ENCODE assay signal across 8 cellular contexts in the genomic region with DNA sequence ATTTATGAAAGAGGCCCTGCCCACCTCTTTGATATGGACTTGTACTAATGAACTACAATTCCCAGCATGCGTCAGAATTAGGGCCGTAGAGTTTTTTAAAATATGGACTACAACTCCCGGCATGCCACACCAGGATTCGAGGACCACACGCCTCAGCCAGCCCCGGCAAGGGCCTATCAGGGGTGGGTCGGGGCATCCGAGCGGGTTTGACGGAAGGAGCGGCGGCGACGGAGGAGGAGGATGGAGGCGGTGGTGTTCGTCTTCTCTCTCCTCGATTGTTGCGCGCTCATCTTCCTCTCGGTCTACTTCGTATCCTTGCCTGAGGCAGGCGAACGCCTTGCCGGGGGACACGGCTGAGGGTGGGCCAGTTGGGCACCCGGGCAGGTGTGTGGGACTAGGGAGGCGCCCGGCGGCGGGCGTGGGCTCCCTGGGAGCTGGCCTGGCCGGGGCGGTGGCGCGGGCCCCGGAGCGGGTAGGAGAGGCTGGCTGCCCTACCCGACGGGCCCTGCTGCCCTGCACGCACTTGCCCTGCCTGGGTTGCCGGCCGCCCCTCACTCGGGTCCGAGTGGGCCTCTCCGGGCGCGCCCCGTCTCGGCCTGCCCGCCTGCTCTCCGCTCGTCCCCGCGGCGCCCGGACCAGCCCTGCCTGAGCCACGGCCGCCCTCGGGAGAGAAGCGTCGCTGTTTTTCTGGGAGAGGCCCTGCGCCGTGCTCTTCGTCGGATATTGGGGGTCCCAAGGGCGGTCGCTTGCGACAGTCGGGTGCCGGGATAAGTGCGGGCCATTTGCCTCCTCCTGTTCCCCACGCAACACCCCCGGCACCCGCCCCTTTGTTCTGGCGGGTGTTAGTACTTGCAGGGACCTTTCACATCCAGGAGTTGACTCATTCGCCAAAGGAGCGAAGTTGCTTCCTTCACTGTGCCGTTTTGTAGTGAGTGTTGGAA. TPM values are rescaled to one million over a fixed set of nuclear protein-coding genes. Genes with fewer than 3 reads are reported as not detected.
A peak's percentile ranks its signal among the peaks of the same experiment; 100 is the strongest.
DNase-seq lines count a peak whose midpoint lies in the region; ATAC-seq, FAIRE-seq and TF ChIP-seq lines count a peak whose summit lies in the region.

A gene (plus strand): TSS at position 195 of the 941 bp plus-strand sequence. CDS start 46 bp downstream, at position 241.

- in situ Hi-C loops in HepG2 (cut with HindIII; ENCODE audit: extremely low pct_ligation_motif_present, low pct_unique_long_range_greater_than_20kb) = no loop called here

- WGBS in HepG2 (ENCODE audit: low lambda C conversion rate) = 2% methylated on average over 27 of the region's 78 CpGs

- H3K79me2 ChIP-seq in HepG2 (ENCODE audit: insufficient read depth, low read length) = peaks cover 32% of the 10 kb centered on the region

- peak within 1 kb of the TSS; percentile 88 for H3K4me2 ChIP-seq in HepG2 (ENCODE audit: low read depth, low read length)

- POLR2A ChIA-PET in HepG2 (lab: Yijun Ruan, JAX) = interaction anchor here (1.9 kb wide), 1 partner anchor 27 kb away, joined by 5 read pairs; a partner anchor contains a TSS

- H3K4me1 ChIP-seq in HepG2 (ENCODE audit: insufficient read depth, low read length) = peaks cover 43% of the 10 kb centered on the region

- peak within 1 kb of the TSS; percentile 71 to 95 (median 90) for H3K4me3 ChIP-seq in HepG2 (replicated peaks in 1 of 3; ENCODE audit: insufficient read depth in 1 of 3, low read depth in 2 of 3, low read length in 3 of 3)

- intact Hi-C loops in HepG2 (cut with micrococcal nuclease; ENCODE audit: unreplicated experiment) = loop anchor here (5.0 kb wide), 1 partner anchor 100 kb away; no protein-coding TSS in a partner anchor

- TSS peak; percentile 67 for BruUV-seq in HepG2 (replicated peaks; lab: Mats Ljungman, UMichigan)

- TF ChIP-seq CTCF in HepG2 (CRISPR knock-in tag; IDR thresholded peaks at IDR 0.05) = no peak

- peak within 1 kb of the TSS; percentile 72 for H3K9ac ChIP-seq in HepG2 (ENCODE audit: insufficient read depth, low read depth, low read length)

- 0 out of 2 replicates have a peak, but pooled peaks cover 2% of the 10 kb centered on the region for H4K20me1 ChIP-seq in HepG2 (ENCODE audit: insufficient read depth, low read length)

- DNase-seq in C1 segment of cervical spinal cord (lab: John Stamatoyannopoulos, UW) (peak; percentile 38 to 95 (median 82)), NCI-H748 treated with DMSO at 0.1 percent for 48 hours (lab: John Stamatoyannopoulos, UW) (peak; percentile 49), dermis microvascular lymphatic vessel endothelial cell (ENCODE audit: low read depth in 2 of 2) (peak; percentile 89 to 96), HepG2 (ENCODE audit: low spot score) (peak; percentile 88)
- peak; percentile 86 to 87 for DNase-seq in activated CD4-positive, alpha-beta T cell treated with anti-CD3 and anti-CD28 coated beads, Interleukin-2, amount 50 U/mL, for 4 hours
- DNase-seq in stimulated activated CD4-positive, alpha-beta T cell treated with anti-CD3 and anti-CD28 coated beads, Interleukin-4, amount 100 ng/mL, for 1 hour = peak; percentile 88

- no peak within 1 kb of the TSS for H2AFZ ChIP-seq in HepG2 (ENCODE audit: low read length)

- ATAC-seq in GM19372 (IDR thresholded peaks at IDR 0.05; ENCODE audit: low read depth, unreplicated experiment) = peak; percentile 97
- peak; percentile 92 for ATAC-seq in HG03558 (IDR thresholded peaks at IDR 0.05; ENCODE audit: extremely low read depth, unreplicated experiment)
- peak; percentile 98 for ATAC-seq in HepG2

- TF ChIP-seq RAD21 in HepG2 (CRISPR knock-in tag; IDR thresholded peaks at IDR 0.05) = peak; percentile 50; the same call in 1 of the 2 replicates

- TF ChIP-seq POLR2A in HepG2 (IDR thresholded peaks at IDR 0.05; ENCODE audit: insufficient read depth in 1 of 2, low read depth in 2 of 2, low read length in 2 of 2) = peak; percentile 76 to 91

- FAIRE-seq in HepG2 (lab: Jason Lieb, UNC) = peak; percentile 44

- H3K36me3 ChIP-seq in HepG2 (replicated peaks in 1 of 2; ENCODE audit: control insufficient read depth in 1 of 2, insufficient read depth in 2 of 2, low read length in 2 of 2) = no peaks in the 10 kb centered on the region

- no peak for TF ChIP-seq EP300 in HepG2 (IDR thresholded peaks at IDR 0.05; ENCODE audit: low read depth in 2 of 2, low read length in 2 of 2)
- no peak for TF ChIP-seq EP300 in HepG2 (CRISPR knock-in tag; IDR thresholded peaks at IDR 0.05; ENCODE audit: borderline replicate concordance)

- CTCF ChIA-PET in HepG2 (lab: Yijun Ruan, JAX; ENCODE audit: low intra/inter-chr PET ratio, low total read pairs) = no interaction called here

- H3K9me3 ChIP-seq in HepG2 (ENCODE audit: low read length) = no peaks in the 10 kb centered on the region

- peak within 1 kb of the TSS; percentile 43 for H3K27ac ChIP-seq in HepG2 (ENCODE audit: extremely low read length, insufficient read depth, low read length)

- H3K27me3 ChIP-seq in HepG2 (ENCODE audit: control insufficient read depth in 1 of 2, insufficient read depth in 2 of 2, low read length in 2 of 2) = no peaks in the 10 kb centered on the region; a peak in 1 of 5 replicates

TF ChIP-seq in HepG2, 621 proteins besides CTCF, POLR2A, EP300 and RAD21 (continues in another document):
- TF ChIP-seq ZMYM3 (CRISPR knock-in tag; IDR thresholded peaks at IDR 0.05) = no peak
- TF ChIP-seq ISL2 (CRISPR knock-in tag; IDR thresholded peaks at IDR 0.05) = no peak; the same call in 1 of the 2 replicates
- peak; percentile 66; the same call in 1 of the 2 replicates for TF ChIP-seq ARHGAP35 (CRISPR knock-in tag; IDR thresholded peaks at IDR 0.05; ENCODE audit: borderline replicate concordance)
- TF ChIP-seq, protein P1, sequence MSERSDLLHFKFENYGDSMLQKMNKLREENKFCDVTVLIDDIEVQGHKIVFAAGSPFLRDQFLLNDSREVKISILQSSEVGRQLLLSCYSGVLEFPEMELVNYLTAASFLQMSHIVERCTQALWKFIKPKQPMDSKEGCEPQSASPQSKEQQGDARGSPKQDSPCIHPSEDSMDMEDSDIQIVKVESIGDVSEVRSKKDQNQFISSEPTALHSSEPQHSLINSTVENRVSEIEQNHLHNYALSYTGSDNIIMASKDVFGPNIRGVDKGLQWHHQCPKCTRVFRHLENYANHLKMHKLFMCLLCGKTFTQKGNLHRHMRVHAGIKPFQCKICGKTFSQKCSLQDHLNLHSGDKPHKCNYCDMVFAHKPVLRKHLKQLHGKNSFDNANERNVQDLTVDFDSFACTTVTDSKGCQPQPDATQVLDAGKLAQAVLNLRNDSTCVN (CRISPR knock-in tag; IDR thresholded peaks at IDR 0.05; ENCODE audit: borderline replicate concordance) = no peak
- peak; percentile 76 for TF ChIP-seq NFYC (CRISPR knock-in tag; IDR thresholded peaks at IDR 0.05)
- TF ChIP-seq ATF7 (IDR thresholded peaks at IDR 0.05) = no peak
- no peak for TF ChIP-seq ATF7 (CRISPR knock-in tag; IDR thresholded peaks at IDR 0.05)
- TF ChIP-seq, protein P2, sequence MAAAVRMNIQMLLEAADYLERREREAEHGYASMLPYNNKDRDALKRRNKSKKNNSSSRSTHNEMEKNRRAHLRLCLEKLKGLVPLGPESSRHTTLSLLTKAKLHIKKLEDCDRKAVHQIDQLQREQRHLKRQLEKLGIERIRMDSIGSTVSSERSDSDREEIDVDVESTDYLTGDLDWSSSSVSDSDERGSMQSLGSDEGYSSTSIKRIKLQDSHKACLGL (CRISPR knock-in tag; IDR thresholded peaks at IDR 0.05) = no peak
- TF ChIP-seq PHF21A (CRISPR knock-in tag; IDR thresholded peaks at IDR 0.05) = 0 out of 2 replicates have a peak, but pooled peaks have one; percentile 22
- 0 out of 2 replicates have a peak, but pooled peaks have one; percentile 33 for TF ChIP-seq KLF6 (CRISPR knock-in tag; IDR thresholded peaks at IDR 0.05)
- no peak for TF ChIP-seq PAWR (CRISPR knock-in tag; IDR thresholded peaks at IDR 0.05; ENCODE audit: borderline replicate concordance)
- TF ChIP-seq, protein P3, sequence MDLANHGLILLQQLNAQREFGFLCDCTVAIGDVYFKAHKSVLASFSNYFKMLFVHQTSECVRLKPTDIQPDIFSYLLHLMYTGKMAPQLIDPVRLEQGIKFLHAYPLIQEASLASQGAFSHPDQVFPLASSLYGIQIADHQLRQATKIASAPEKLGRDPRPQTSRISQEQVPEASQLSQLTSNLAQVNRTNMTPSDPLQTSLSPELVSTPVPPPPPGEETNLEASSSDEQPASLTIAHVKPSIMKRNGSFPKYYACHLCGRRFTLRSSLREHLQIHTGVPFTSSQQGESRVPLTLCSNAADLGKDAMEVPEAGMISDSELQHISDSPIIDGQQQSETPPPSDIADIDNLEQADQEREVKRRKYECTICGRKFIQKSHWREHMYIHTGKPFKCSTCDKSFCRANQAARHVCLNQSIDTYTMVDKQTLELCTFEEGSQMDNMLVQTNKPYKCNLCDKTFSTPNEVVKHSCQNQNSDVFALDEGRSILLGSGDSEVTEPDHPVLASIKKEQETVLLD (CRISPR knock-in tag; IDR thresholded peaks at IDR 0.05; ENCODE audit: low read depth) = no peak
- 0 out of 2 replicates have a peak, but pooled peaks have one; percentile 18 for TF ChIP-seq GTF3A (CRISPR knock-in tag; conservative IDR thresholded peaks at IDR 0.05)

RNA-seq across cellular contexts. Expression of the gene that starts here (rescaled TPM):
- total RNA-seq in dermis microvascular lymphatic vessel endothelial cell (113 and 117 TPM in 2 replicates), HepG2 (2016; rRNA removed; fragmentation: Illumina TruSeq; extraction: Trizol) (30.3 and 51.8 TPM in 2 replicates)
- 22.2 and 22.5 TPM in 2 replicates for total RNA-seq in HepG2 (2016; cell fraction: cytosol; rRNA removed; fragmentation: Illumina TruSeq; extraction: Trizol; ENCODE audit: low read depth)
- 35.5 and 50.0 TPM in 2 replicates for total RNA-seq in HepG2 (2016; cell fraction: insoluble cytoplasmic fraction; rRNA removed; fragmentation: Illumina TruSeq; extraction: Trizol)
- total RNA-seq in HepG2 (2016; cell fraction: membrane; rRNA removed; fragmentation: Illumina TruSeq; extraction: Trizol) = 23.2 and 27.4 TPM in 2 replicates
- total RNA-seq in HepG2 (2016; cell fraction: nucleus; rRNA removed; fragmentation: Illumina TruSeq; extraction: Trizol) = 36.2 and 41.0 TPM in 2 replicates
- polyA plus RNA-seq in HepG2 (2011; rRNA removed) = 50.4 and 52.9 TPM in 2 replicates
- 35.6 and 59.3 TPM in 2 replicates for polyA plus RNA-seq in HepG2 (2011; cell fraction: cytosol; rRNA removed)
- polyA plus RNA-seq in HepG2 (2011; cell fraction: nucleus; rRNA removed) = 15.6 and 17.8 TPM in 2 replicates
- 43.8 and 59.5 TPM in 2 replicates for polyA plus RNA-seq in HepG2 (2012)
- polyA plus RNA-seq in HepG2 (2016; cell fraction: cytosol; fragmentation: Illumina TruSeq; extraction: Trizol; ENCODE audit: low read depth) = 22.0 and 24.7 TPM in 2 replicates
- polyA plus RNA-seq in HepG2 (2016; cell fraction: insoluble cytoplasmic fraction; fragmentation: Illumina TruSeq; extraction: Trizol; ENCODE audit: low read depth) = 31.4 and 34.0 TPM in 2 replicates
- 22.1 and 23.7 TPM in 2 replicates for polyA plus RNA-seq in HepG2 (2016; cell fraction: membrane; fragmentation: Illumina TruSeq; extraction: Trizol; ENCODE audit: low read depth)
- 73.2 and 75.9 TPM in 2 replicates for polyA plus RNA-seq in HepG2 (2016; cell fraction: nucleus; fragmentation: Illumina TruSeq; extraction: Trizol; ENCODE audit: insufficient read depth, low read depth)
- polyA minus RNA-seq in HepG2 (2011; rRNA and poly(A)+ RNA removed; ENCODE audit: low replicate concordance) = 26.3 and 42.7 TPM in 2 replicates
- 7.6 and 13.7 TPM in 2 replicates for polyA minus RNA-seq in HepG2 (2011; cell fraction: cytosol; rRNA and poly(A)+ RNA removed)
- 13.1 and 13.3 TPM in 2 replicates for polyA minus RNA-seq in HepG2 (2011; cell fraction: nucleus; rRNA and poly(A)+ RNA removed)

Comparison
In these comparisons a context has a peak if more than half of its experiments do, and no peak if none do; other contexts are left out.
1. Peak in every context shown above with its lines: DNase-seq, ATAC-seq, H3K4me3 ChIP-seq and H3K27ac ChIP-seq.